Comparison of ENCODE assay signal across 7 cellular contexts in the genomic region with DNA sequence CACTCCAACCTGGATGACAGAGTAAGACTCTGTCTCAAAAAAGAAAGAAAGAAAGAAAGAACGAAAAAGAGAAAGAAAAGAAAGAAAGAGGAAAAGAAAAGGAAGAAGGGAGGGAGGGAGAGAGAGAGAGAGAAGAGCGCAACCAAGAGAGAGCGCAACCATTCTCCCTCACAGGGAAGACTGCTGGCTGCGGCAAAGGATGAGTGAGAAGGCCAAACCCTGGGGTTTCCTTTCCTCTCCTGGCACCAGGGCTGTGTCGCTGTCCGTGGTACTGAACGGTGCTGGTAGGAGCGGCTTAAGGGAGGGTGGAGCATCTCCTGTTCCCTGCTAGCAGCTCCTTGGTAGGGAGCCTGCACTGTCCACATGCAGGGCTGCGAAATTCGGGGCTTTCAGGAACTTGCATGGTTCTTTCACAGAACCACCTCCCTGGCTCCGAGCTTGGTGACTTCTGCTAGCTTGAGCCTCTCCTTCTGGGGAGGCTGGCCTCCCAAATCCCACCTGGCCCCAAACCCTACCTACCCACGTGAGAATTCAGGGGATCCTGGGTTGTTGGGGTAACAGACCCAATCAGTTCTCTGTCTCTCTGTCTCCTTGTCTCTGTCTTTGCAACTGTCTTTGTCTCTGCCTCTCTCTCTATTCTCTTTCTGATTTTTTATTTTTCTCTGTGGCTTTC. TPM values are rescaled to one million over a fixed set of nuclear protein-coding genes. Genes with fewer than 3 reads are reported as not detected.
DNase-seq lines count a peak whose midpoint lies in the region; ATAC-seq and TF ChIP-seq lines count a peak whose summit lies in the region.

No MANE protein-coding gene starts in this region.

- ATAC-seq in heart left ventricle (peak; percentile 64 to 92 (median 82)), HG02973 (IDR thresholded peaks at IDR 0.05; ENCODE audit: unreplicated experiment) (no peak)

- WGBS in SK-N-SH (ENCODE audit: low lambda C conversion rate): 59% methylated on average over 8 of the region's 12 CpGs
- WGBS in heart left ventricle, 4 donors: 4 to 6% (median 5%) methylated on average over 12 of the region's 12 CpGs

- H3K9ac ChIP-seq in SK-N-SH: no peak overlapping the region

- intact Hi-C loops in heart left ventricle (cut with DNase I) (no loop called here), vagina (cut with DNase I) (no loop called here)

- H3K27ac ChIP-seq in SK-N-SH (ENCODE audit: low read depth in 2 of 2, low read length in 1 of 2): no peak overlapping the region
- H3K27ac ChIP-seq in heart left ventricle: no peak overlapping the region
- H3K27ac ChIP-seq in vagina: no peak overlapping the region

- no peaks in the 10 kb centered on the region for H3K79me2 ChIP-seq in SK-N-SH (ENCODE audit: insufficient read depth)

- no peak overlapping the region for H3K4me2 ChIP-seq in SK-N-SH

- no peak overlapping the region for H2AFZ ChIP-seq in SK-N-SH (ENCODE audit: low read depth)

- in situ Hi-C loops in HAP-1 (cut with MboI; ENCODE audit: low sequenced_read_pairs): no loop called here

- H3F3A ChIP-seq in SK-N-SH (replicated peaks; ENCODE audit: insufficient read depth): no peaks in the 10 kb centered on the region

- H4K20me1 ChIP-seq in SK-N-SH (ENCODE audit: insufficient read depth): no peaks in the 10 kb centered on the region

- no peaks in the 10 kb centered on the region for H3K36me3 ChIP-seq in HAP-1 (replicated peaks)
- H3K36me3 ChIP-seq in SK-N-SH (replicated peaks in 1 of 2; ENCODE audit: control insufficient read depth in 1 of 2, insufficient read depth in 2 of 2, low read length in 1 of 2): no peaks in the 10 kb centered on the region
- no peaks in the 10 kb centered on the region for H3K36me3 ChIP-seq in heart left ventricle
- no peaks in the 10 kb centered on the region for H3K36me3 ChIP-seq in vagina

- TF ChIP-seq CTCF in SK-N-SH (IDR thresholded peaks at IDR 0.05): no peak
- TF ChIP-seq CTCF in heart left ventricle (IDR thresholded peaks at IDR 0.05): no peak
- TF ChIP-seq CTCF in retinal pigment epithelial cell (conservative IDR thresholded peaks at IDR 0.05; ENCODE audit: low read depth, low read length): no peak
- no peak for TF ChIP-seq CTCF in vagina (IDR thresholded peaks at IDR 0.05)

- POLR2A ChIA-PET in SK-N-SH (lab: Yijun Ruan, JAX): no interaction called here

- no peak overlapping the region for H3K4me3 ChIP-seq in HAP-1
- no peak overlapping the region for H3K4me3 ChIP-seq in SK-N-SH (ENCODE audit: low read depth in 2 of 2, low read length in 1 of 2)
- H3K4me3 ChIP-seq in heart left ventricle: no peak overlapping the region
- no peak overlapping the region for H3K4me3 ChIP-seq in retinal pigment epithelial cell (ENCODE audit: low read length)
- H3K4me3 ChIP-seq in vagina: no peak overlapping the region

- H3K9me3 ChIP-seq in HAP-1 (no peaks in the 10 kb centered on the region), SK-N-SH (no peaks in the 10 kb centered on the region), heart left ventricle (peaks cover 0 to 11% (median 0%) of the 10 kb centered on the region in 12 donors), vagina (no peaks in the 10 kb centered on the region)

- TF ChIP-seq POLR2A in heart left ventricle (IDR thresholded peaks at IDR 0.05) (no peak), vagina (IDR thresholded peaks at IDR 0.05) (no peak)

- no peaks in the 10 kb centered on the region for H3K9me2 ChIP-seq in SK-N-SH

- CTCF ChIA-PET in SK-N-SH (lab: Yijun Ruan, JAX): interaction anchor here (1.3 kb wide), 1 partner anchor 11 kb away, joined by 3 read pairs; no protein-coding TSS in a partner anchor

- no peak for TF ChIP-seq EP300 in SK-N-SH (IDR thresholded peaks at IDR 0.05; ENCODE audit: borderline replicate concordance in 1 of 2, low read depth in 1 of 2, low read length in 1 of 2)

- DNase-seq in HAP-1 (ENCODE audit: low spot score in 2 of 2) (peak; percentile 74 to 94), SK-N-SH (no peak), heart left ventricle (peak; percentile 62 to 88 (median 81)), retinal pigment epithelial cell (ENCODE audit: low read depth) (peak; percentile 39), vagina (ENCODE audit: extremely low spot score in 2 of 2) (no peak)
- DNase-seq in activated naive CD4-positive, alpha-beta T cell treated with anti-CD3 and anti-CD28 coated beads, Interleukin-2, amount 50 U/mL, for 16 hours: peak; percentile 55

- H3K27me3 ChIP-seq in HAP-1 (ENCODE audit: low read depth) (no peaks in the 10 kb centered on the region), SK-N-SH (ENCODE audit: insufficient read depth) (no peaks in the 10 kb centered on the region), heart left ventricle (peaks cover 0 to 14% (median 0%) of the 10 kb centered on the region in 9 donors), vagina (no peaks in the 10 kb centered on the region)

- TF ChIP-seq RAD21 in SK-N-SH (IDR thresholded peaks at IDR 0.05; ENCODE audit: low read length): no peak

- H3K4me1 ChIP-seq in HAP-1 (no peaks in the 10 kb centered on the region), SK-N-SH (ENCODE audit: control insufficient read depth in 1 of 2, insufficient read depth in 2 of 2, low read depth in 1 of 2, low read length in 1 of 2) (no peaks in the 10 kb centered on the region), heart left ventricle (no peaks in the 10 kb centered on the region), vagina (no peaks in the 10 kb centered on the region)

TF ChIP-seq in SK-N-SH, 30 proteins besides CTCF, POLR2A, EP300 and RAD21:
- TF ChIP-seq SIN3A (IDR thresholded peaks at IDR 0.05; ENCODE audit: borderline replicate concordance, low read depth, low read length) (no peak), REST (IDR thresholded peaks at IDR 0.05; ENCODE audit: low read depth, low read length) (peak; percentile 100)

RNA-seq across cellular contexts. Expression of gene ZNRF4, which starts 51.1 kb away (rescaled TPM):
- polyA plus RNA-seq in SK-N-SH (2012; rRNA removed) (not detected in 2 replicates), heart left ventricle (not detected)
- not detected in 2 replicates for polyA plus RNA-seq in SK-N-SH (2012; cell fraction: cytosol; rRNA removed)
- polyA plus RNA-seq in SK-N-SH (2012; cell fraction: nucleus; rRNA removed): not detected in 2 replicates
- total RNA-seq in heart left ventricle (not detected), vagina (not detected)

Comparison
In these comparisons a context has a peak if more than half of its experiments do, and no peak if none do; other contexts are left out.
1. DNase-seq: peak in HAP-1 (2 of 2), activated naive CD4-positive, alpha-beta T cell treated with anti-CD3 and anti-CD28 coated beads, Interleukin-2, amount 50 U/mL, for 16 hours (single experiment), heart left ventricle (5 of 5) and retinal pigment epithelial cell (single experiment); none in SK-N-SH (single experiment) and vagina (0 of 2).